Comparison of ENCODE assay signal across 15 cellular contexts in genomic region chr9:70228098-70228497, GRCh38. TPM values are rescaled to one million over a fixed set of nuclear protein-coding genes. Genes with fewer than 3 reads are reported as not detected.
DNase-seq lines count a peak whose midpoint lies in the region; ATAC-seq and TF ChIP-seq lines count a peak whose summit lies in the region.
"Had no signal": no experiment of that assay in that cellular context is flagged by ENCODE, and none has a peak within 500 bp of the region (broad histone marks: within the 10 kb centered on the region; RNA-seq: fewer than 3 reads in every experiment).

No MANE protein-coding gene starts in this region.

- TF ChIP-seq CTCF in left ventricle myocardium inferior (IDR thresholded peaks at IDR 0.05; ENCODE audit: borderline replicate concordance) (no peak), body of pancreas (IDR thresholded peaks at IDR 0.05) (no peak), tibial artery (IDR thresholded peaks at IDR 0.05) (no peak), breast epithelium (IDR thresholded peaks at IDR 0.05) (no peak), lower leg skin (IDR thresholded peaks at IDR 0.05) (no peak)

- peak; percentile 38 for ATAC-seq in body of pancreas
- ATAC-seq: A549 had no signal

- TF ChIP-seq POLR2A in body of pancreas (IDR thresholded peaks at IDR 0.05) (no peak), breast epithelium (IDR thresholded peaks at IDR 0.05) (no peak), lower leg skin (IDR thresholded peaks at IDR 0.05) (no peak)

- H3K9ac ChIP-seq in muscle layer of colon (ENCODE audit: low read length): no peak overlapping the region

- H3K9me3 ChIP-seq in left ventricle myocardium inferior (replicated peaks) (no peaks in the 10 kb centered on the region), body of pancreas (no peaks in the 10 kb centered on the region), muscle layer of colon (ENCODE audit: low read length) (no peaks in the 10 kb centered on the region), tibial artery (no peaks in the 10 kb centered on the region), breast epithelium (no peaks in the 10 kb centered on the region)
- H3K9me3 ChIP-seq: A549, Caco-2 had no signal

- H3K27ac ChIP-seq in left ventricle myocardium inferior (replicated peaks) (peak overlapping the region; percentile 63), body of pancreas (no peak overlapping the region), muscle layer of colon (ENCODE audit: low read depth, low read length) (peak overlapping the region; percentile 58), tibial artery (peak overlapping the region; percentile 42 to 43), breast epithelium (no peak overlapping the region)
- H3K27ac ChIP-seq: A549, C4-2B, RWPE1 had no signal

- intact Hi-C loops in left ventricle myocardium inferior (cut with micrococcal nuclease) (loop anchor here (10.0 kb wide), 1 partner anchor 113 kb away; no protein-coding TSS in a partner anchor), cardiac septum (cut with DNase I) (loop anchor here (5.0 kb wide), 2 partner anchors 96 to 256 kb away; no protein-coding TSS in a partner anchor), body of pancreas (cut with DNase I) (no loop called here), tibial artery (cut with DNase I; ENCODE audit: low total_unique reads) (loop anchor here (10.0 kb wide), 1 partner anchor 253 kb away; no protein-coding TSS in a partner anchor), breast epithelium (cut with DNase I; ENCODE audit: low total_unique reads) (no loop called here), lower leg skin (cut with DNase I; ENCODE audit: low total_unique reads) (no loop called here)

- H3K4me1 ChIP-seq in left ventricle myocardium inferior (peaks cover 16% of the 10 kb centered on the region), body of pancreas (peaks cover 9% of the 10 kb centered on the region), muscle layer of colon (ENCODE audit: insufficient read depth, low read length) (peaks cover 15% of the 10 kb centered on the region), tibial artery (peaks cover 0 to 17% (median 3%) of the 10 kb centered on the region in 4 donors), breast epithelium (no peaks in the 10 kb centered on the region)
- H3K4me1 ChIP-seq: A549, Caco-2 had no signal

- H3K4me3 ChIP-seq in left ventricle myocardium inferior (no peak overlapping the region), body of pancreas (no peak overlapping the region), muscle layer of colon (ENCODE audit: low read depth in 1 of 2, low read length in 2 of 2) (no peak overlapping the region), tibial artery (no peak overlapping the region), breast epithelium (no peak overlapping the region), lower leg skin (ENCODE audit: low read depth, poor library complexity, severe bottlenecking) (no peak overlapping the region)
- H3K4me3 ChIP-seq: A549 had no signal

- H3K36me3 ChIP-seq in left ventricle myocardium inferior (peaks cover 6% of the 10 kb centered on the region), body of pancreas (replicated peaks in 1 of 2; ENCODE audit: insufficient read depth in 1 of 2, low read depth in 2 of 2) (no peaks in the 10 kb centered on the region), muscle layer of colon (ENCODE audit: insufficient read depth, low read length) (peaks cover 15% of the 10 kb centered on the region), tibial artery (peaks cover 0 to 7% (median 4%) of the 10 kb centered on the region in 3 donors), breast epithelium (no peaks in the 10 kb centered on the region)

- H3K27me3 ChIP-seq in left ventricle myocardium inferior (ENCODE audit: low read depth) (no peaks in the 10 kb centered on the region), body of pancreas (no peaks in the 10 kb centered on the region), muscle layer of colon (ENCODE audit: control insufficient read depth in 1 of 2, insufficient read depth in 2 of 2, low read length in 2 of 2) (no peaks in the 10 kb centered on the region), tibial artery (no peaks in the 10 kb centered on the region), breast epithelium (no peaks in the 10 kb centered on the region)

- DNase-seq in left ventricle myocardium inferior (no peak), cardiac septum (ENCODE audit: low spot score) (no peak), body of pancreas (peak in 1 of 4 donors; percentile 14), tibial artery (no peak), breast epithelium (ENCODE audit: low spot score in 2 of 2) (no peak), lower leg skin (ENCODE audit: low spot score in 2 of 2) (no peak), MV-4-11 (lab: John Stamatoyannopoulos, UW) (no peak)
- DNase-seq: Caco-2; H7; NCI-H1436; NK-92 treated with Interleukin-12 subunit alpha and Interleukin-12 subunit beta, amount 100 ng/mL, for 24 hours had no signal

- WGBS in body of pancreas, 2 donors: 27 to 29% methylated on average over 2 of the region's 2 CpGs
- WGBS in lower leg skin, 2 donors: 54 to 62% methylated on average over 2 of the region's 2 CpGs

RNA-seq across cellular contexts. Expression of gene SMC5, which starts 30.7 kb away (rescaled TPM):
- total RNA-seq in left ventricle myocardium inferior (11.0 TPM), cardiac septum (15.0 TPM), body of pancreas (10 to 100 TPM; 27.2 to 27.4 TPM), breast epithelium (10 to 100 TPM; 23.4 to 62.2 (median 43.9) TPM), lower leg skin (10 to 100 TPM; 15.1 to 26.7 (median 19.1) TPM)

Comparison
In these comparisons a context has a peak if more than half of its experiments do, and no peak if none do; other contexts are left out.
1. H3K27ac ChIP-seq: peak in left ventricle myocardium inferior (single experiment), muscle layer of colon (single experiment) and tibial artery (2 of 2); none in body of pancreas (0 of 4) and breast epithelium (0 of 2).
2. intact Hi-C loops: an anchor here in left ventricle myocardium inferior (10.0 kb wide), cardiac septum (5.0 kb wide) and tibial artery (10.0 kb wide); none called in body of pancreas, breast epithelium and lower leg skin.